1 cellular context compared by ENCODE assay signal in the genomic region with DNA sequence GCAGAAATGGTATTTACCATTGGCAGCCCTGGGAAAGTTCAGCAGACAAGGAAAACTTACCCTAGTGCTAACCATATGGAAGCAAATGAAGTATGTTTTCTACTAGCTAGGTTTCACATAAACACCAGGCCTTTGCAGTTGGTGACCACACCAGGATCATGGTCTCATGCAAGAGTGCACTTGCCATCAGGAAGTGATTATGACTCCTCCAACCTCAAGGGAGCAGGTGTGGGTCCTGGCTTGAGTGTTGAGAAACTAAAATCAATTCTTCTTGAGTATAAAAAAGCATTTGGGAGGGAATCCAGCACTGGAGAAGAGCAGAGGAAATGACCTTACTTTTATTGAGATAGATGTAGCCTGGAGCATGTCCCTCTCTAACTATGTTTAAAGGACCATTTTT.
A peak's percentile ranks its signal among the peaks of the same experiment; 100 is the strongest.
TF ChIP-seq lines count a peak whose summit lies in the region.

No MANE protein-coding gene starts in this region.

TF ChIP-seq in GM12878, 131 proteins besides CTCF, POLR2A, EP300 and RAD21 (continued from another document):
- TF ChIP-seq CUX1 (IDR thresholded peaks at IDR 0.05; ENCODE audit: insufficient replicate concordance, low read depth, low read length) (no peak), POLR2AphosphoS5 (IDR thresholded peaks at IDR 0.05; ENCODE audit: low read length) (no peak), CBX5 (IDR thresholded peaks at IDR 0.05; ENCODE audit: low read depth) (peak; percentile 74; the same call in 1 of the 2 replicates), BRCA1 (IDR thresholded peaks at IDR 0.05; ENCODE audit: low read depth, low read length) (no peak), DPF2 (IDR thresholded peaks at IDR 0.05) (peak; percentile 43; the same call in 1 of the 2 replicates), SKIL (IDR thresholded peaks at IDR 0.05; ENCODE audit: low read depth, poor library complexity, severe bottlenecking) (peak; percentile 8), ATF7 (IDR thresholded peaks at IDR 0.05; ENCODE audit: low read depth) (peak; percentile 30; the same call in 1 of the 2 replicates), MEF2A (IDR thresholded peaks at IDR 0.05; ENCODE audit: insufficient read depth, low read depth, low read length) (no peak), SRF (IDR thresholded peaks at IDR 0.05; ENCODE audit: low read depth in 2 of 2, low read length in 2 of 2) (no peak), LARP7 (IDR thresholded peaks at IDR 0.05) (no peak), NFYA (IDR thresholded peaks at IDR 0.05; ENCODE audit: borderline replicate concordance, low read depth, low read length) (no peak), BMI1 (IDR thresholded peaks at IDR 0.05; ENCODE audit: borderline replicate concordance) (no peak), RAD51 (IDR thresholded peaks at IDR 0.05) (no peak), YBX1 (IDR thresholded peaks at IDR 0.05) (no peak)
- TF ChIP-seq, protein P1, sequence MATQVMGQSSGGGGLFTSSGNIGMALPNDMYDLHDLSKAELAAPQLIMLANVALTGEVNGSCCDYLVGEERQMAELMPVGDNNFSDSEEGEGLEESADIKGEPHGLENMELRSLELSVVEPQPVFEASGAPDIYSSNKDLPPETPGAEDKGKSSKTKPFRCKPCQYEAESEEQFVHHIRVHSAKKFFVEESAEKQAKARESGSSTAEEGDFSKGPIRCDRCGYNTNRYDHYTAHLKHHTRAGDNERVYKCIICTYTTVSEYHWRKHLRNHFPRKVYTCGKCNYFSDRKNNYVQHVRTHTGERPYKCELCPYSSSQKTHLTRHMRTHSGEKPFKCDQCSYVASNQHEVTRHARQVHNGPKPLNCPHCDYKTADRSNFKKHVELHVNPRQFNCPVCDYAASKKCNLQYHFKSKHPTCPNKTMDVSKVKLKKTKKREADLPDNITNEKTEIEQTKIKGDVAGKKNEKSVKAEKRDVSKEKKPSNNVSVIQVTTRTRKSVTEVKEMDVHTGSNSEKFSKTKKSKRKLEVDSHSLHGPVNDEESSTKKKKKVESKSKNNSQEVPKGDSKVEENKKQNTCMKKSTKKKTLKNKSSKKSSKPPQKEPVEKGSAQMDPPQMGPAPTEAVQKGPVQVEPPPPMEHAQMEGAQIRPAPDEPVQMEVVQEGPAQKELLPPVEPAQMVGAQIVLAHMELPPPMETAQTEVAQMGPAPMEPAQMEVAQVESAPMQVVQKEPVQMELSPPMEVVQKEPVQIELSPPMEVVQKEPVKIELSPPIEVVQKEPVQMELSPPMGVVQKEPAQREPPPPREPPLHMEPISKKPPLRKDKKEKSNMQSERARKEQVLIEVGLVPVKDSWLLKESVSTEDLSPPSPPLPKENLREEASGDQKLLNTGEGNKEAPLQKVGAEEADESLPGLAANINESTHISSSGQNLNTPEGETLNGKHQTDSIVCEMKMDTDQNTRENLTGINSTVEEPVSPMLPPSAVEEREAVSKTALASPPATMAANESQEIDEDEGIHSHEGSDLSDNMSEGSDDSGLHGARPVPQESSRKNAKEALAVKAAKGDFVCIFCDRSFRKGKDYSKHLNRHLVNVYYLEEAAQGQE (IDR thresholded peaks at IDR 0.05; ENCODE audit: low read depth, low read length) = no peak
TF ChIP-seq in GM12878: peak in this region for 31.
